9 cellular contexts compared by ENCODE assay signal in the genomic region with DNA sequence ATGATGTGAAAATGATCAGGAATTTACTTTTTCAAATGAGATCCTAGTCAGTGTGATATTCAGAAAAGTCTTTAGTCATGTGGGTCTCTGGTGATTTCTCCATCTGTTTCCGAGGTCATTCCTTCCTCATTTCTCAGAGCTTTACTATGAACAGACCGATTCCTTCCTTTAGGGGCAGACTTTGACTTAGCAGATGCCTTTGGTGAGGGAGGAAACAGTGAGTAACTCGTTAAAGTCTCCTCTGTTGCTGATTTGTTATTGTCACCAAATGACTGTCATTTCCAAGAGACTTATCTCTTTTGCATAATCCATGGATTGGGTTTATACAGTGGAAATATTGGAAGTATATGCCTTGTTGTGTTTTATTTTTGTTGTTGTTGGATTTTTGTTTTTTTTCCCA.
DNase-seq lines count a peak whose midpoint lies in the region; ATAC-seq, FAIRE-seq and TF ChIP-seq lines count a peak whose summit lies in the region.
"Had no signal": no experiment of that assay in that cellular context is flagged by ENCODE, and none has a peak within 500 bp of the region (broad histone marks: within the 10 kb centered on the region; RNA-seq: fewer than 3 reads in every experiment).

No MANE protein-coding gene starts in this region.

- peak in 1 of 2 experiments; percentile 46; a peak in 1 of 4 replicates for TF ChIP-seq RAD21 in H1 (IDR thresholded peaks at IDR 0.05 in 1 of 2, conservative IDR thresholded peaks at IDR 0.05 in 1 of 2; ENCODE audit: low read depth in 2 of 2, low read length in 2 of 2)

- no peak overlapping the region for H3K56ac ChIP-seq in H1 (replicated peaks; ENCODE audit: insufficient read length, low read depth, low read length)

- FAIRE-seq in HTR-8/SVneo (lab: Jason Lieb, UNC) (no peak), H1 (lab: Jason Lieb, UNC) (peak; percentile 45)

- H2BK20ac ChIP-seq in H1 (ENCODE audit: low read length), result no peak overlapping the region

- no peak overlapping the region for H3K18ac ChIP-seq in H1 (ENCODE audit: extremely low read depth, low read length)

- peak; percentile 74 for DNase-seq in AG08396 (ENCODE audit: low spot score)
- peak; percentile 51 for DNase-seq in HTR-8/SVneo (ENCODE audit: insufficient read length, low spot score)
- DNase-seq in H1 (ENCODE audit: low read depth in 1 of 2, low spot score in 2 of 2), result no peak
- DNase-seq in naive B cell, result no peak
- no peak for DNase-seq in germinal center (ENCODE audit: low spot score)
- DNase-seq in LoVo (ENCODE audit: low spot score), result no peak
- DNase-seq in aorta, result no peak
- DNase-seq: NCI-H2029 had no signal

- CTCF ChIA-PET in H1 (lab: Charles Lee; ENCODE audit: partially characterized antibody), result no interaction called here

- peak in 2 of 3 experiments; percentile 39 to 56; a peak in 2 of 4 replicates for TF ChIP-seq CTCF in H1 (IDR thresholded peaks at IDR 0.05; ENCODE audit: control extremely low read depth in 1 of 3, insufficient read depth in 1 of 3, low read depth in 1 of 3, low read length in 3 of 3)

- peaks cover 0 to 3% (median 0%) of the 10 kb centered on the region in 7 donors for H3K9me3 Mint-ChIP-seq in naive B cell

- H2AFZ ChIP-seq in H1 (ENCODE audit: low read length), result no peak overlapping the region

- H3K4me1 ChIP-seq in H1 (replicated peaks in 1 of 4; ENCODE audit: control insufficient read depth in 3 of 4, insufficient read depth in 4 of 4, low read length in 3 of 4), result peaks cover 0 to 7% (median 2%) of the 10 kb centered on the region in 4 experiments; a peak in 2 of 7 replicates
- no peaks in the 10 kb centered on the region for H3K4me1 ChIP-seq in aorta (ENCODE audit: control insufficient read depth in 1 of 2, insufficient read depth in 2 of 2, low read length in 2 of 2)

- POLR2A ChIA-PET in H1 (lab: Charles Lee; ENCODE audit: partially characterized antibody), result no interaction called here

- no peaks in the 10 kb centered on the region; the same call in 1 of the 2 replicates for H3K79me1 ChIP-seq in H1 (ENCODE audit: low read depth, low read length)

- peaks cover 6 to 64% (median 32%) of the 10 kb centered on the region in 4 experiments for H3K36me3 ChIP-seq in H1 (ENCODE audit: control insufficient read depth in 2 of 4, insufficient read depth in 4 of 4, low read length in 3 of 4)
- H3K36me3 ChIP-seq in aorta (ENCODE audit: control insufficient read depth in 1 of 2, insufficient read depth in 2 of 2, low read length in 1 of 2), result no peaks in the 10 kb centered on the region

- H3K4me2 ChIP-seq in H1 (ENCODE audit: insufficient read depth in 1 of 2, low read depth in 2 of 2, low read length in 2 of 2), result no peak overlapping the region

- H2AK5ac ChIP-seq in H1 (ENCODE audit: low read depth, low read length), result no peak overlapping the region

- peaks cover 35 to 55% of the 10 kb centered on the region in 2 donors for H3K36me3 Mint-ChIP-seq in naive B cell

- H4K5ac ChIP-seq in H1 (ENCODE audit: insufficient read length, low read depth, low read length), result no peak overlapping the region

- no peak overlapping the region for H2BK12ac ChIP-seq in H1 (ENCODE audit: low read depth, low read length)

- H3K23me2 ChIP-seq in H1 (ENCODE audit: low read depth, low read length), result peaks cover 9% of the 10 kb centered on the region; the same call in 1 of the 2 replicates

- H3K9me3 ChIP-seq in H1 (ENCODE audit: insufficient read depth in 2 of 2, low read depth in 1 of 2, low read length in 1 of 2) (no peaks in the 10 kb centered on the region), aorta (ENCODE audit: control insufficient read depth, low read length) (no peaks in the 10 kb centered on the region)

- H4K91ac ChIP-seq in H1 (replicated peaks; ENCODE audit: insufficient read length, low read length), result no peak overlapping the region

- H3K79me2 ChIP-seq in H1 (ENCODE audit: control insufficient read depth in 1 of 2, insufficient read depth in 2 of 2, low read length in 2 of 2), result peaks cover 0 to 21% of the 10 kb centered on the region in 2 experiments; a peak in 2 of 4 replicates

- H3K4me3 Mint-ChIP-seq in naive B cell, result peak overlapping the region in 1 of 8 donors; percentile 48

- no peak for TF ChIP-seq POLR2A in H1 (IDR thresholded peaks at IDR 0.05; ENCODE audit: control extremely low read depth in 1 of 2, low read depth in 2 of 2, low read length in 2 of 2)

- no peak overlapping the region for H3K9ac ChIP-seq in H1 (replicated peaks in 1 of 4; ENCODE audit: extremely low read depth in 1 of 4, low read depth in 3 of 4, low read length in 3 of 4)

- ATAC-seq in naive B cell (ENCODE audit: low read depth in 2 of 2) (peak; percentile 67 to 82), HG03139 (IDR thresholded peaks at IDR 0.05; ENCODE audit: unreplicated experiment) (no peak), aorta (ENCODE audit: low FRiP score) (no peak)

- no peaks in the 10 kb centered on the region for H3K27me3 Mint-ChIP-seq in naive B cell

- H2BK120ac ChIP-seq in H1 (replicated peaks; ENCODE audit: low read depth, low read length), result no peak overlapping the region

- H3K4me3 ChIP-seq in H1 (ENCODE audit: extremely low read depth in 1 of 4, insufficient read depth in 2 of 4, low read depth in 3 of 4, low read length in 4 of 4), result no peak overlapping the region
- H3K4me3 ChIP-seq in aorta (ENCODE audit: low read length in 2 of 2), result no peak overlapping the region

- H4K20me1 ChIP-seq in H1 (replicated peaks in 1 of 2; ENCODE audit: control insufficient read depth in 1 of 2, insufficient read depth in 2 of 2, low read length in 2 of 2), result peaks cover 0 to 1% of the 10 kb centered on the region in 2 experiments

- peak overlapping the region in 2 of 6 donors; percentile 46 to 67 for H3K27ac Mint-ChIP-seq in naive B cell

- peaks cover 23 to 39% (median 31%) of the 10 kb centered on the region in 3 donors for H3K4me1 Mint-ChIP-seq in naive B cell

- no peak overlapping the region for H2BK15ac ChIP-seq in H1 (ENCODE audit: low read length)

- TF ChIP-seq EP300 in H1 (IDR thresholded peaks at IDR 0.05; ENCODE audit: borderline replicate concordance in 1 of 2, low read depth in 2 of 2, low read length in 2 of 2), result no peak

- H3K27me3 ChIP-seq in H1 (replicated peaks in 1 of 4; ENCODE audit: control insufficient read depth in 3 of 4, extremely low read depth in 1 of 4, insufficient read depth in 3 of 4, low read length in 3 of 4) (no peaks in the 10 kb centered on the region), aorta (ENCODE audit: control insufficient read depth in 1 of 2, insufficient read depth in 2 of 2, low read length in 1 of 2) (no peaks in the 10 kb centered on the region)

- WGBS in H1 (ENCODE audit: extremely low coverage in 1 of 2, insufficient coverage in 1 of 2, insufficient read length in 1 of 2, insufficient replicate concordance in 2 of 2, low coverage in 1 of 2, low lambda C conversion rate in 2 of 2, missing lambda C conversion rate in 1 of 2), 2 experiments, result 63% methylated on average over 3 of the region's 3 CpGs; no CpG with 5 or more reads in 1 of the 2 experiments
- WGBS in aorta, 2 donors, result 3 to 9% methylated on average over 3 of the region's 3 CpGs

- no peak overlapping the region for H2BK5ac ChIP-seq in H1 (ENCODE audit: low read depth, low read length)

- no peak overlapping the region for H4K8ac ChIP-seq in H1 (ENCODE audit: extremely low read depth, insufficient read depth, low read length)

- H3K27ac ChIP-seq in H1 (ENCODE audit: low read depth, low read length) (no peak overlapping the region), aorta (ENCODE audit: low read depth in 1 of 2, low read length in 2 of 2) (no peak overlapping the region)

- H3K23ac ChIP-seq in H1 (ENCODE audit: insufficient read length), result no peak overlapping the region

- H3K14ac ChIP-seq in H1 (ENCODE audit: insufficient read length), result no peak overlapping the region

- H3K4ac ChIP-seq in H1 (replicated peaks; ENCODE audit: insufficient read length, low read depth, low read length), result no peak overlapping the region

- intact Hi-C loops in aorta (cut with DNase I), result loop anchor here in 1 of 2 donors (10.0 kb wide), 1 partner anchor 80 kb away; the partner anchor contains the start of gene CD99

TF ChIP-seq in H1, 55 proteins besides CTCF, POLR2A, EP300 and RAD21:
- TF ChIP-seq TEAD4 (IDR thresholded peaks at IDR 0.05; ENCODE audit: low read depth, low read length) (0 out of 2 replicates have a peak, but pooled peaks have one; percentile 48), JUND (IDR thresholded peaks at IDR 0.05; ENCODE audit: low read length) (0 out of 2 replicates have a peak, but pooled peaks have one; percentile 29), POLR2AphosphoS5 (IDR thresholded peaks at IDR 0.05; ENCODE audit: low read depth, low read length) (no peak)

Comparison
In these comparisons a context has a peak if more than half of its experiments do, and no peak if none do; other contexts are left out.
1. DNase-seq: peak in AG08396 (single experiment) and HTR-8/SVneo (single experiment); none in H1 (0 of 2), naive B cell (single experiment), germinal center (single experiment), LoVo (single experiment) and aorta (0 of 2).
2. ATAC-seq: peak in naive B cell (2 of 2); none in HG03139 (single experiment) and aorta (single experiment).